1 cellular context compared by ENCODE assay signal in the genomic region with DNA sequence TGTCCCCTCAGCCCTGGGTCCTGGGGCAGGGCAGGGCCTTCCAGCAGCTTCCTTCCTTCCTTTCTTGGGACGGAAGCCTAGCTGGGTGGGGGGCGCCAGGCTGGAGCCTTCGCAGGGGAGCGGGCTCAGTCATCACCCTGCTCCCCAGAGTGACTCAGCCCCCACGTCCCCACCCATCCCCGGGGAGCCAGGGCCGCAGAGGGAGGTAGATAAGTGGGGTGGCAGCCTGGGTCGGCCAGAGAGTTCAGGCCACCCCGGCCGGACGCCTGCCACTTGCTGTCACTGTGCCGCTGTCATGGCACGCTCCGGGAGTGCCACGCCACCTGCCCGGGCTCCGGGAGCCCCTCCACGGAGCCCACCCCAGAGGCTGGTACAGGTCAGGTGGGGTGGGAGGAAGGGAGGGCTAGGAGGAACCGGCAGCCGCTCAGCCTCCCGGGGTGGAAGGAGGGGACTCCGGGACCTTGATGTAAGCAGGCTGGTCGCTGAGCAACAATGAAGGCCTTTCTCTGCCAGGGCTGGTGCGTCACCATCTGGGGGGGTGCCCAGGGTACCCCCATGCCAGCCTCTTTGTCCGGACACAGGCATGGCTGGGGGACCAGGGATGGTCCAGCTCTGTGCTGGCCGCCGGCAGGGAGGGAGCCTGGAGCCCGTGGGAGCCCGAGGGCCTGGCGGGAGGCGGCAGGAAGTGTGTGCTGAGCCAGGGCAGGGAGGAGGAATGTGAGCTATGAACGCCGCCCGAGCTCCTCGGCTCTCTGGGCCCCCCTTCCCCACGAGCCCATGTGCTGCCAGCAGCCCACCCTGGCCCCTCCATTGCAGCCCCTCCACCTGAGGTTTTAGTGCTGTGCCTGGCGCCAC.
TF ChIP-seq lines count a peak whose summit lies in the region.

No MANE protein-coding gene starts in this region.

TF ChIP-seq in K562, 482 proteins besides CTCF, POLR2A, EP300 and RAD21 (continued from another document):
- TF ChIP-seq, protein P1, sequence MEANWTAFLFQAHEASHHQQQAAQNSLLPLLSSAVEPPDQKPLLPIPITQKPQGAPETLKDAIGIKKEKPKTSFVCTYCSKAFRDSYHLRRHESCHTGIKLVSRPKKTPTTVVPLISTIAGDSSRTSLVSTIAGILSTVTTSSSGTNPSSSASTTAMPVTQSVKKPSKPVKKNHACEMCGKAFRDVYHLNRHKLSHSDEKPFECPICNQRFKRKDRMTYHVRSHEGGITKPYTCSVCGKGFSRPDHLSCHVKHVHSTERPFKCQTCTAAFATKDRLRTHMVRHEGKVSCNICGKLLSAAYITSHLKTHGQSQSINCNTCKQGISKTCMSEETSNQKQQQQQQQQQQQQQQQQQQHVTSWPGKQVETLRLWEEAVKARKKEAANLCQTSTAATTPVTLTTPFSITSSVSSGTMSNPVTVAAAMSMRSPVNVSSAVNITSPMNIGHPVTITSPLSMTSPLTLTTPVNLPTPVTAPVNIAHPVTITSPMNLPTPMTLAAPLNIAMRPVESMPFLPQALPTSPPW (CRISPR knock-in tag; IDR thresholded peaks at IDR 0.05): peak; percentile 29; the same call in 1 of the 2 replicates
- TF ChIP-seq, protein P2, sequence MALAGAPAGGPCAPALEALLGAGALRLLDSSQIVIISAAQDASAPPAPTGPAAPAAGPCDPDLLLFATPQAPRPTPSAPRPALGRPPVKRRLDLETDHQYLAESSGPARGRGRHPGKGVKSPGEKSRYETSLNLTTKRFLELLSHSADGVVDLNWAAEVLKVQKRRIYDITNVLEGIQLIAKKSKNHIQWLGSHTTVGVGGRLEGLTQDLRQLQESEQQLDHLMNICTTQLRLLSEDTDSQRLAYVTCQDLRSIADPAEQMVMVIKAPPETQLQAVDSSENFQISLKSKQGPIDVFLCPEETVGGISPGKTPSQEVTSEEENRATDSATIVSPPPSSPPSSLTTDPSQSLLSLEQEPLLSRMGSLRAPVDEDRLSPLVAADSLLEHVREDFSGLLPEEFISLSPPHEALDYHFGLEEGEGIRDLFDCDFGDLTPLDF (CRISPR knock-in tag; IDR thresholded peaks at IDR 0.05): no peak
- TF ChIP-seq, protein P3, sequence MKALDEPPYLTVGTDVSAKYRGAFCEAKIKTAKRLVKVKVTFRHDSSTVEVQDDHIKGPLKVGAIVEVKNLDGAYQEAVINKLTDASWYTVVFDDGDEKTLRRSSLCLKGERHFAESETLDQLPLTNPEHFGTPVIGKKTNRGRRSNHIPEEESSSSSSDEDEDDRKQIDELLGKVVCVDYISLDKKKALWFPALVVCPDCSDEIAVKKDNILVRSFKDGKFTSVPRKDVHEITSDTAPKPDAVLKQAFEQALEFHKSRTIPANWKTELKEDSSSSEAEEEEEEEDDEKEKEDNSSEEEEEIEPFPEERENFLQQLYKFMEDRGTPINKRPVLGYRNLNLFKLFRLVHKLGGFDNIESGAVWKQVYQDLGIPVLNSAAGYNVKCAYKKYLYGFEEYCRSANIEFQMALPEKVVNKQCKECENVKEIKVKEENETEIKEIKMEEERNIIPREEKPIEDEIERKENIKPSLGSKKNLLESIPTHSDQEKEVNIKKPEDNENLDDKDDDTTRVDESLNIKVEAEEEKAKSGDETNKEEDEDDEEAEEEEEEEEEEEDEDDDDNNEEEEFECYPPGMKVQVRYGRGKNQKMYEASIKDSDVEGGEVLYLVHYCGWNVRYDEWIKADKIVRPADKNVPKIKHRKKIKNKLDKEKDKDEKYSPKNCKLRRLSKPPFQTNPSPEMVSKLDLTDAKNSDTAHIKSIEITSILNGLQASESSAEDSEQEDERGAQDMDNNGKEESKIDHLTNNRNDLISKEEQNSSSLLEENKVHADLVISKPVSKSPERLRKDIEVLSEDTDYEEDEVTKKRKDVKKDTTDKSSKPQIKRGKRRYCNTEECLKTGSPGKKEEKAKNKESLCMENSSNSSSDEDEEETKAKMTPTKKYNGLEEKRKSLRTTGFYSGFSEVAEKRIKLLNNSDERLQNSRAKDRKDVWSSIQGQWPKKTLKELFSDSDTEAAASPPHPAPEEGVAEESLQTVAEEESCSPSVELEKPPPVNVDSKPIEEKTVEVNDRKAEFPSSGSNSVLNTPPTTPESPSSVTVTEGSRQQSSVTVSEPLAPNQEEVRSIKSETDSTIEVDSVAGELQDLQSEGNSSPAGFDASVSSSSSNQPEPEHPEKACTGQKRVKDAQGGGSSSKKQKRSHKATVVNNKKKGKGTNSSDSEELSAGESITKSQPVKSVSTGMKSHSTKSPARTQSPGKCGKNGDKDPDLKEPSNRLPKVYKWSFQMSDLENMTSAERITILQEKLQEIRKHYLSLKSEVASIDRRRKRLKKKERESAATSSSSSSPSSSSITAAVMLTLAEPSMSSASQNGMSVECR (CRISPR knock-in tag; IDR thresholded peaks at IDR 0.05): peak; percentile 31; the same call in 1 of the 2 replicates
- TF ChIP-seq HDAC3 (IDR thresholded peaks at IDR 0.05; ENCODE audit: borderline replicate concordance, partially characterized antibody) (no peak), PHF8 (IDR thresholded peaks at IDR 0.05; ENCODE audit: borderline replicate concordance, low read length) (peak; percentile 19; the same call in 1 of the 2 replicates), GATAD2B (IDR thresholded peaks at IDR 0.05; ENCODE audit: borderline replicate concordance) (no peak), ZNF124 (CRISPR knock-in tag; IDR thresholded peaks at IDR 0.05) (no peak), KDM5B (IDR thresholded peaks at IDR 0.05; ENCODE audit: insufficient replicate concordance, low read depth, low read length) (no peak), SRSF9 (IDR thresholded peaks at IDR 0.05; ENCODE audit: borderline replicate concordance, low read depth, low read length) (no peak), FOXJ2 (tag; IDR thresholded peaks at IDR 0.05) (no peak), ZNF444 (CRISPR knock-in tag; IDR thresholded peaks at IDR 0.05) (no peak), PML (IDR thresholded peaks at IDR 0.05; ENCODE audit: low read length) (no peak), RAD51 (IDR thresholded peaks at IDR 0.05; ENCODE audit: borderline replicate concordance, low read depth) (no peak), ILK (tag; IDR thresholded peaks at IDR 0.05; ENCODE audit: borderline replicate concordance, low read depth) (no peak)
- TF ChIP-seq, protein P4, sequence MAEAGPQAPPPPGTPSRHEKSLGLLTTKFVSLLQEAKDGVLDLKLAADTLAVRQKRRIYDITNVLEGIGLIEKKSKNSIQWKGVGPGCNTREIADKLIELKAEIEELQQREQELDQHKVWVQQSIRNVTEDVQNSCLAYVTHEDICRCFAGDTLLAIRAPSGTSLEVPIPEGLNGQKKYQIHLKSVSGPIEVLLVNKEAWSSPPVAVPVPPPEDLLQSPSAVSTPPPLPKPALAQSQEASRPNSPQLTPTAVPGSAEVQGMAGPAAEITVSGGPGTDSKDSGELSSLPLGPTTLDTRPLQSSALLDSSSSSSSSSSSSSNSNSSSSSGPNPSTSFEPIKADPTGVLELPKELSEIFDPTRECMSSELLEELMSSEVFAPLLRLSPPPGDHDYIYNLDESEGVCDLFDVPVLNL (CRISPR knock-in tag; IDR thresholded peaks at IDR 0.05; ENCODE audit: low read depth): no peak
TF ChIP-seq in K562: peak in this region for 18.
